Comparison of ENCODE assay signal across 12 cellular contexts in genomic region chr4:32025840-32026459, GRCh38.
A peak's percentile ranks its signal among the peaks of the same experiment; 100 is the strongest.
DNase-seq lines count a peak whose midpoint lies in the region; FAIRE-seq and TF ChIP-seq lines count a peak whose summit lies in the region.
"Had no signal": no experiment of that assay in that cellular context is flagged by ENCODE, and none has a peak within 500 bp of the region (broad histone marks: within the 10 kb centered on the region; RNA-seq: fewer than 3 reads in every experiment).

No MANE protein-coding gene starts in this region.

- no peak overlapping the region for H3K4me3 ChIP-seq in endothelial cell of umbilical vein (replicated peaks in 1 of 3; ENCODE audit: insufficient read depth in 1 of 3, low read depth in 1 of 3, low read length in 3 of 3)
- H3K4me3 ChIP-seq in mesodermal cell (ENCODE audit: extremely low read depth, insufficient read depth, low read length, poor library complexity, severe bottlenecking), result no peak overlapping the region
- no peak overlapping the region for H3K4me3 ChIP-seq in stomach

- no peak overlapping the region for H3K4me3 Mint-ChIP-seq in CD14-positive monocyte
- H3K4me3 Mint-ChIP-seq: activated naive CD8-positive, alpha-beta T cell treated with anti-CD3 and anti-CD28 coated beads, Interleukin-2, amount 50 U/mL, for 24 hours; IgD-negative memory B cell; mesothelial cell of epicardium had no signal

- no peaks in the 10 kb centered on the region for H3K36me3 Mint-ChIP-seq in CD14-positive monocyte
- H3K36me3 Mint-ChIP-seq: IgD-negative memory B cell, mesothelial cell of epicardium had no signal

- no TSS peak for BruUV-seq in endothelial cell of umbilical vein (replicated peaks; lab: Mats Ljungman, UMichigan)

- TF ChIP-seq EP300 in stomach (IDR thresholded peaks at IDR 0.05), result no peak

- H3K4me1 ChIP-seq in endothelial cell of umbilical vein (ENCODE audit: control insufficient read depth, extremely low read depth, insufficient read depth, low read length) (peaks cover 10% of the 10 kb centered on the region), mesodermal cell (ENCODE audit: control insufficient read depth, insufficient read depth, low read length, poor library complexity, severe bottlenecking) (peaks cover 16% of the 10 kb centered on the region), stomach (no peaks in the 10 kb centered on the region)

- DNase-seq in Caki2 (ENCODE audit: low read depth), result peak; percentile 95
- peak; percentile 30 for DNase-seq in NCI-H1105 (lab: John Stamatoyannopoulos, UW)
- peak; percentile 43 for DNase-seq in endothelial cell of umbilical vein (ENCODE audit: low read depth, low spot score)
- DNase-seq in AML-193 (lab: John Stamatoyannopoulos, UW), result no peak
- no peak for DNase-seq in NCI-H128 (lab: John Stamatoyannopoulos, UW; ENCODE audit: unreplicated experiment)
- no peak for DNase-seq in CD14-positive monocyte (ENCODE audit: low spot score)
- no peak for DNase-seq in stomach
- DNase-seq: activated naive CD8-positive, alpha-beta T cell treated with anti-CD3 and anti-CD28 coated beads, Interleukin-2, amount 50 U/mL, for 24 hours had no signal

- H3K9me1 ChIP-seq in endothelial cell of umbilical vein (replicated peaks; ENCODE audit: control insufficient read depth, extremely low read depth, insufficient read depth, low read length), result no peaks in the 10 kb centered on the region

- in situ Hi-C loops in Caki2 (cut with HindIII; ENCODE audit: low pct_unique_long_range_greater_than_20kb, low sequenced_read_pairs), result no loop called here

- WGBS in mesodermal cell (ENCODE audit: insufficient coverage in 2 of 2), 2 experiments, result 65 to 86% methylated on average over 1 to 4 of the region's 5 CpGs
- 71 to 83% (median 80%) methylated on average over 5 of the region's 5 CpGs for WGBS in stomach, 5 donors

- dilution Hi-C loops in endothelial cell of umbilical vein (cut with MboI; ENCODE audit: extremely low pct_ligation_motif_present, low sequenced_read_pairs), result no loop called here

- no peak overlapping the region for H3K27ac Mint-ChIP-seq in CD14-positive monocyte
- H3K27ac Mint-ChIP-seq: activated naive CD8-positive, alpha-beta T cell treated with anti-CD3 and anti-CD28 coated beads, Interleukin-2, amount 50 U/mL, for 24 hours; IgD-negative memory B cell; mesothelial cell of epicardium had no signal

- POLR2A ChIA-PET in endothelial cell of umbilical vein (lab: Charles Lee), result no interaction called here

- H3K27ac ChIP-seq in endothelial cell of umbilical vein (ENCODE audit: insufficient read depth, low read depth, low read length) (peak overlapping the region; percentile 22), mesodermal cell (ENCODE audit: low read depth, low read length, severe bottlenecking) (peak overlapping the region; percentile 81), stomach (no peak overlapping the region)

- intact Hi-C loops in endothelial cell of umbilical vein (cut with micrococcal nuclease) (loop anchor here (10.0 kb wide), 1 partner anchor 1311 kb away; no protein-coding TSS in a partner anchor), CD14-positive monocyte (cut with micrococcal nuclease) (no loop called here), stomach (cut with DNase I; ENCODE audit: low total_unique reads) (no loop called here)

- TF ChIP-seq POLR2A in endothelial cell of umbilical vein (IDR thresholded peaks at IDR 0.05; ENCODE audit: low read depth, low read length) (no peak), stomach (IDR thresholded peaks at IDR 0.05) (no peak)

- H3K27me3 Mint-ChIP-seq in CD14-positive monocyte (ENCODE audit: low read depth in 3 of 3), result no peaks in the 10 kb centered on the region
- H3K27me3 Mint-ChIP-seq: activated naive CD8-positive, alpha-beta T cell treated with anti-CD3 and anti-CD28 coated beads, Interleukin-2, amount 50 U/mL, for 24 hours; IgD-negative memory B cell had no signal

- peak overlapping the region; percentile 32 for H2AFZ ChIP-seq in endothelial cell of umbilical vein (ENCODE audit: low read depth, low read length)

- H3K9me3 ChIP-seq in endothelial cell of umbilical vein (replicated peaks; ENCODE audit: control insufficient read depth, insufficient read depth, low read length) (no peaks in the 10 kb centered on the region), mesodermal cell (ENCODE audit: control insufficient read depth, low read length) (peaks cover 18% of the 10 kb centered on the region), stomach (no peaks in the 10 kb centered on the region)

- peaks cover 0 to 8% (median 2%) of the 10 kb centered on the region in 7 donors for H3K9me3 Mint-ChIP-seq in CD14-positive monocyte

- no peak overlapping the region for H3K9ac ChIP-seq in endothelial cell of umbilical vein (replicated peaks; ENCODE audit: extremely low read depth, insufficient read depth, low read length)

- peak; percentile 82 for FAIRE-seq in endothelial cell of umbilical vein (lab: Jason Lieb, UNC)
- FAIRE-seq: GM12892 had no signal

- CTCF ChIA-PET in endothelial cell of umbilical vein (lab: Charles Lee), result interaction anchor here (1.8 kb wide), 1 partner anchor 12 kb away, joined by 6 read pairs; no protein-coding TSS in a partner anchor

- H3K4me2 ChIP-seq in endothelial cell of umbilical vein (ENCODE audit: insufficient read depth, low read length), result peak overlapping the region; percentile 50

- H3K27me3 ChIP-seq in endothelial cell of umbilical vein (ENCODE audit: control insufficient read depth in 2 of 2, insufficient read depth in 2 of 2, low read length in 2 of 2), result no peaks in the 10 kb centered on the region
- H3K27me3 ChIP-seq in stomach, result no peaks in the 10 kb centered on the region

- TF ChIP-seq CTCF in endothelial cell of umbilical vein (IDR thresholded peaks at IDR 0.05; ENCODE audit: extremely low read depth in 1 of 2, insufficient read depth in 1 of 2, low read depth in 1 of 2, low read length in 2 of 2) (no peak), CD14-positive monocyte (IDR thresholded peaks at IDR 0.05) (no peak), stomach (IDR thresholded peaks at IDR 0.05) (no peak)

- no peaks in the 10 kb centered on the region for H3K4me1 Mint-ChIP-seq in CD14-positive monocyte
- H3K4me1 Mint-ChIP-seq: activated naive CD8-positive, alpha-beta T cell treated with anti-CD3 and anti-CD28 coated beads, Interleukin-2, amount 50 U/mL, for 24 hours; IgD-negative memory B cell had no signal

- H3K36me3 ChIP-seq in endothelial cell of umbilical vein (ENCODE audit: control insufficient read depth in 2 of 2, extremely low read depth in 1 of 2, insufficient read depth in 2 of 2, low read length in 2 of 2) (no peaks in the 10 kb centered on the region), mesodermal cell (ENCODE audit: control insufficient read depth, insufficient read depth, low read length) (no peaks in the 10 kb centered on the region), stomach (no peaks in the 10 kb centered on the region)

- no peaks in the 10 kb centered on the region for H4K20me1 ChIP-seq in endothelial cell of umbilical vein (replicated peaks; ENCODE audit: control insufficient read depth, extremely low read depth, insufficient read depth, low read length)

- no peaks in the 10 kb centered on the region for H3K79me2 ChIP-seq in endothelial cell of umbilical vein (ENCODE audit: control insufficient read depth, insufficient read depth, low read length)

TF ChIP-seq in endothelial cell of umbilical vein, 7 proteins besides CTCF, POLR2A, EP300 and RAD21:
- TF ChIP-seq MAX (IDR thresholded peaks at IDR 0.05; ENCODE audit: insufficient read depth, insufficient read length) (no peak), FOS (IDR thresholded peaks at IDR 0.05; ENCODE audit: borderline replicate concordance, insufficient read depth, low read length) (peak; percentile 44), EZH2 (IDR thresholded peaks at IDR 0.05; ENCODE audit: borderline replicate concordance, low read depth, low read length, severe bottlenecking) (no peak), MYC (IDR thresholded peaks at IDR 0.05; ENCODE audit: low read depth, low read length) (no peak), POLR2AphosphoS5 (IDR thresholded peaks at IDR 0.05; ENCODE audit: insufficient read depth, low read depth, low read length) (no peak), GATA2 (IDR thresholded peaks at IDR 0.05; ENCODE audit: insufficient read depth, insufficient read length, low read depth, low read length) (peak; percentile 50), JUN (IDR thresholded peaks at IDR 0.05; ENCODE audit: borderline replicate concordance, insufficient read depth, insufficient read length, low read depth) (no peak)

Comparison
In these comparisons a context has a peak if more than half of its experiments do, and no peak if none do; other contexts are left out.
1. DNase-seq: peak in Caki2 (single experiment), NCI-H1105 (single experiment) and endothelial cell of umbilical vein (single experiment); none in AML-193 (0 of 2), NCI-H128 (single experiment), CD14-positive monocyte (single experiment) and stomach (single experiment).
2. H3K27ac ChIP-seq: peak in endothelial cell of umbilical vein (single experiment) and mesodermal cell (single experiment); none in stomach (0 of 5).